8 cellular contexts compared by ENCODE assay signal in the genomic region with DNA sequence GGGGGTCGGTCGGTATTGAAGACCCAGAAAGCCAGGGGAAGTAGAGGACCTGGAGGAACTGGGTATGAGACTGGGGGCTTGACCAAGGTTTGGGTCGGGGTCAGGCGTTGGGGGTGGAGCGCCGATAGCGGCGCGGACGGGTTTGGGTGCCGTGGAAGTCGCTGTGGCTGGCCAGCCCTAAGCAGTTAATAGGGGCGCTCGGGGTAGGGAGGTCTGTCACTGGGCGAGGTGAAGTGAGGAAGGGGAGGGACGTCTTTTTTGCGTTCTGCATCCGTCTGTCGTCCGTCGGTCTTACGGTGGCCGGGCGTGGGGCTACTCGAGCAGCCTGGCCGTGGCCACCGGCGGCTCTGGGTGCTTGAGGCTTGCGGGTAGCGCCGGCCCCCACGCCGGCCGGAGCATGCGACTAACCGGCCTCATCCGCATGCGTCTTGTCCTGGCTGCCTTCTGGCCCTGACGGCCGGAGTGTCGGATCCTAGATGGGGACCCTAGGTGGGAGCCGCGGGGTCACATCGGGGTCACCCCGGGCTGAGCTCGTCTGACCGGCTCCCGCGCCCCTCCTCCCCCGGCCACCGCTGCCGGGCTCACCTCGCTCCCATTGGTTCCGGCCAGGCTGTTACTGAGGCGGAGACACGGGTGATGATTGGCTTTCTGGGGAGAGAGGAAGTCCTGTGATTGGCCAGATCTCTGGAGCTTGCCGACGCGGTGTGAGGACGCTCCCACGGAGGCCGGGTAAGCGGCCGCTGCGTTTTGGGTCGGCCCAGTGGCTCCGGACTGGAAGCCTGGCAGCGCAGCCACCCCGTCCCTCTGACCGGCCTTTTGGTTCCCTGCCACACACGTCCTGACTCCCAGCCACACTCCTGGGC. TPM values are rescaled to one million over a fixed set of nuclear protein-coding genes. Genes with fewer than 3 reads are reported as not detected.
DNase-seq lines count a peak whose midpoint lies in the region; ATAC-seq, FAIRE-seq and TF ChIP-seq lines count a peak whose summit lies in the region.

No MANE protein-coding gene starts in this region.

- CTCF ChIA-PET in mammary epithelial cell (lab: Charles Lee; ENCODE audit: low non-redundant PET), result no interaction called here

- dilution Hi-C loops in mammary epithelial cell (cut with HindIII; ENCODE audit: low sequenced_read_pairs), result no loop called here

- intact Hi-C loops in mammary epithelial cell (cut with micrococcal nuclease), result loop anchor here (1.0 to 5.0 kb wide), 3 partner anchors 8 to 273 kb away; a partner anchor contains a TSS

- DNase-seq in NCI-H2171 (lab: John Stamatoyannopoulos, UW) (peak; percentile 83), WERI-Rb-1 (peak; percentile 91), mammary epithelial cell (peak; percentile 94), iPS-NIHi11 (ENCODE audit: low spot score) (peak; percentile 87)

- H3K27ac ChIP-seq in WERI-Rb-1 (peak overlapping the region; percentile 91), mammary epithelial cell (ENCODE audit: insufficient read depth, low read depth, low read length) (peak overlapping the region; percentile 96)

- in situ Hi-C loops in mammary epithelial cell (cut with MboI; ENCODE audit: low sequenced_read_pairs in 2 of 2), result no loop called here

- H3K4me2 ChIP-seq in mammary epithelial cell (ENCODE audit: insufficient read depth, low read depth, low read length) (peak overlapping the region; percentile 93), skeletal muscle satellite cell (ENCODE audit: low read length) (peak overlapping the region; percentile 99)

- H3K27me3 ChIP-seq in WERI-Rb-1 (ENCODE audit: insufficient read depth, low read depth, severe bottlenecking) (no peaks in the 10 kb centered on the region), mammary epithelial cell (ENCODE audit: insufficient read depth, low read length) (no peaks in the 10 kb centered on the region), skeletal muscle satellite cell (ENCODE audit: control insufficient read depth, insufficient read depth, low read length) (no peaks in the 10 kb centered on the region)

- H3K4me3 ChIP-seq in WERI-Rb-1 (ENCODE audit: low read depth, low read length) (peak overlapping the region; percentile 58), mammary epithelial cell (replicated peaks in 1 of 3; ENCODE audit: insufficient read depth in 1 of 3, low read depth in 2 of 3, low read length in 3 of 3) (peak overlapping the region; percentile 60 to 75 (median 71)), skeletal muscle satellite cell (ENCODE audit: low read length) (peak overlapping the region; percentile 81)

- H3K9me3 ChIP-seq in WERI-Rb-1 (ENCODE audit: severe bottlenecking) (no peaks in the 10 kb centered on the region), mammary epithelial cell (replicated peaks; ENCODE audit: insufficient read depth, low read length) (no peaks in the 10 kb centered on the region), skeletal muscle satellite cell (replicated peaks; ENCODE audit: low read length) (no peaks in the 10 kb centered on the region)

- peak overlapping the region; percentile 57 for H2AFZ ChIP-seq in mammary epithelial cell (ENCODE audit: low read depth, low read length)

- H4K20me1 ChIP-seq in mammary epithelial cell (ENCODE audit: insufficient read depth, low read length), result no peaks in the 10 kb centered on the region

- TF ChIP-seq CTCF in WERI-Rb-1 (IDR thresholded peaks at IDR 0.05; ENCODE audit: low read depth, low read length), result no peak
- TF ChIP-seq CTCF in mammary epithelial cell (conservative IDR thresholded peaks at IDR 0.05 in 1 of 2, IDR thresholded peaks at IDR 0.05 in 1 of 2; ENCODE audit: extremely low read depth in 1 of 2, insufficient read depth in 1 of 2, low read depth in 1 of 2, low read length in 2 of 2), result no peak

- ATAC-seq in GM18517 (IDR thresholded peaks at IDR 0.05; ENCODE audit: unreplicated experiment) (peak; percentile 48), HG02981 (IDR thresholded peaks at IDR 0.05; ENCODE audit: unreplicated experiment) (peak; percentile 47)

- H3K9ac ChIP-seq in mammary epithelial cell (ENCODE audit: insufficient read depth, low read length), result peak overlapping the region; percentile 99
- peak overlapping the region; percentile 96 for H3K9ac ChIP-seq in skeletal muscle satellite cell (ENCODE audit: low read depth, low read length)

- peak; percentile 98 for FAIRE-seq in A204.1 (lab: Jason Lieb, UNC)

- H3K36me3 ChIP-seq in WERI-Rb-1 (peaks cover 24% of the 10 kb centered on the region), mammary epithelial cell (ENCODE audit: insufficient read depth, low read length) (peaks cover 3% of the 10 kb centered on the region), skeletal muscle satellite cell (ENCODE audit: insufficient read depth, low read length) (peaks cover 13% of the 10 kb centered on the region)

- H3K79me2 ChIP-seq in mammary epithelial cell (ENCODE audit: insufficient read depth, low read length), result peaks cover 38% of the 10 kb centered on the region

- BruUV-seq in mammary epithelial cell (replicated peaks; lab: Mats Ljungman, UMichigan), result TSS peak; percentile 8

- 2% methylated on average over 17 of the region's 71 CpGs for WGBS in mammary epithelial cell (ENCODE audit: low coverage, missing lambda C conversion rate)

- H3K4me1 ChIP-seq in mammary epithelial cell (ENCODE audit: insufficient read depth, low read length), result peaks cover 26% of the 10 kb centered on the region
- H3K4me1 ChIP-seq in skeletal muscle satellite cell (ENCODE audit: control insufficient read depth, insufficient read depth, low read length), result peaks cover 26% of the 10 kb centered on the region

RNA-seq across cellular contexts. Expression of a gene that starts 10.3 kb away (rescaled TPM):
- 1 to 10 TPM in 1 of 2 donors, under 1 TPM in 1; 0.17 to 2.3 TPM for total RNA-seq in mammary epithelial cell
- 0.15 TPM for polyA plus RNA-seq in mammary epithelial cell
- not detected for polyA minus RNA-seq in mammary epithelial cell
- total RNA-seq in skeletal muscle satellite cell (2012; rRNA removed), result 0.44 TPM in 1 of 2 replicates, not detected in the other

RNA-seq across cellular contexts. Expression of a gene that starts 10.5 kb away (rescaled TPM):
- total RNA-seq in mammary epithelial cell, result 10 to 100 TPM in 1 of 2 donors, 1 to 10 TPM in 1; 8.2 to 26.5 TPM
- polyA plus RNA-seq in mammary epithelial cell, result 0.68 TPM
- 4.5 TPM for polyA minus RNA-seq in mammary epithelial cell
- 1.8 and 3.1 TPM in 2 replicates for total RNA-seq in skeletal muscle satellite cell (2012; rRNA removed)

RNA-seq across cellular contexts. Expression of a gene that starts 12.8 kb away (rescaled TPM):
- total RNA-seq in mammary epithelial cell, result 10 to 100 TPM; 28.2 to 81.5 TPM
- polyA plus RNA-seq in mammary epithelial cell, result 99.4 TPM
- polyA minus RNA-seq in mammary epithelial cell, result 11.0 TPM
- total RNA-seq in skeletal muscle satellite cell (2012; rRNA removed), result 67.2 and 67.7 TPM in 2 replicates

RNA-seq across cellular contexts. Expression of a gene that starts 13.3 kb away (rescaled TPM):
- total RNA-seq in mammary epithelial cell, result 10 to 100 TPM; 14.1 to 15.2 TPM
- 8.2 TPM for polyA plus RNA-seq in mammary epithelial cell
- 25.7 TPM for polyA minus RNA-seq in mammary epithelial cell
- 12.2 and 12.9 TPM in 2 replicates for total RNA-seq in skeletal muscle satellite cell (2012; rRNA removed)

RNA-seq across cellular contexts. Expression of a gene that starts 44.1 kb away (rescaled TPM):
- total RNA-seq in mammary epithelial cell, result 10 to 100 TPM; 28.8 to 87.5 TPM
- polyA plus RNA-seq in mammary epithelial cell, result 22.0 TPM
- 76.1 TPM for polyA minus RNA-seq in mammary epithelial cell
- total RNA-seq in skeletal muscle satellite cell (2012; rRNA removed), result 35.0 and 38.2 TPM in 2 replicates

Comparison
In these comparisons a context has a peak if more than half of its experiments do, and no peak if none do; other contexts are left out.
1. Peak in every context shown above with its lines: DNase-seq, ATAC-seq, H3K4me3 ChIP-seq and H3K27ac ChIP-seq.